8 cellular contexts compared by ENCODE assay signal in the genomic region with DNA sequence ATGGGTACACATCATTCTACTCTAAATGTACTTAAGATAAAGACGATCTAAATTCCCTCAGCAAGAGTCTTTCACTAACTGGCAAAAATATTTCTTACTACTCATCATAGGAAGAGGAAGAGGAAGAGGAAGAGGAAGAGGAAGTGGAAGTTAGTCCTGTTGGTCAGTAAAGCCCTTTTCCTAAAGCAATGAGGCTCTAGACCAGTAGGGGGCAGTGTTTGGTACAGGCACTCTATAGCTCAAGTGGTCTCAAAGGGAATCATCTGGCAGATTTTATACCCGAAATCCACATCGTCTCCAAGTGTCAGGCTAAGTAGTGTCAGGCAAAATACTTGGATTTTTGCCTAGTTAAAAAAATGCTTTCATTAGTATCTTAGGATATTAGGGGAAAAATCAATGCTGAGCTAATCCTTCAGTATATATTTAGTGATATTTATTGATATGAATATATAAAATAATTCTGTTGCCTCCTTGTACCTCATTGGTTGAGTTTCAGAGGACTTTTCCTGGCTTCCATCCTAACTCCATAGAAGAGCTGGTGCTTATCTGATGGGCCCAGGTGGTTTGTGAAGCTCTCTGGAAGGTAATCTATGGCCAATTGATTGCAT. TPM values are rescaled to one million over a fixed set of nuclear protein-coding genes. Genes with fewer than 3 reads are reported as not detected.
A peak's percentile ranks its signal among the peaks of the same experiment; 100 is the strongest.
DNase-seq lines count a peak whose midpoint lies in the region; ATAC-seq and TF ChIP-seq lines count a peak whose summit lies in the region.

No MANE protein-coding gene starts in this region.

- no peak overlapping the region for H3K27ac Mint-ChIP-seq in CD8-positive, alpha-beta memory T cell

- POLR2A ChIA-PET in BJ (lab: Charles Lee) (no interaction called here), RWPE1 (lab: Yijun Ruan, JAX; ENCODE audit: low non-redundant PET) (no interaction called here)
- POLR2A ChIA-PET in CD8-positive, alpha-beta memory T cell (lab: Charles Lee) = no interaction called here

- H3K36me3 Mint-ChIP-seq in CD8-positive, alpha-beta memory T cell = no peaks in the 10 kb centered on the region

- no peak for TF ChIP-seq POLR2A in spleen (IDR thresholded peaks at IDR 0.05)

- H3K4me1 Mint-ChIP-seq in CD8-positive, alpha-beta memory T cell = no peaks in the 10 kb centered on the region

- ATAC-seq in HG03097 (IDR thresholded peaks at IDR 0.05; ENCODE audit: low FRiP score, unreplicated experiment) (no peak), HG02623 (IDR thresholded peaks at IDR 0.05; ENCODE audit: unreplicated experiment) (no peak)

- no peak overlapping the region for H3K27ac ChIP-seq in RWPE1
- no peak overlapping the region for H3K27ac ChIP-seq in spleen
- no peak overlapping the region for H3K27ac ChIP-seq in CD8-positive, alpha-beta memory T cell (ENCODE audit: low read depth, low read length)

- peaks cover 0 to 10% (median 2%) of the 10 kb centered on the region in 5 donors for H3K9me3 Mint-ChIP-seq in CD8-positive, alpha-beta memory T cell

- intact Hi-C loops in spleen (cut with DNase I; ENCODE audit: low total_unique reads) = no loop called here

- no peak overlapping the region for H3K4me3 Mint-ChIP-seq in CD8-positive, alpha-beta memory T cell

- H3K4me1 ChIP-seq in spleen = no peaks in the 10 kb centered on the region
- no peaks in the 10 kb centered on the region for H3K4me1 ChIP-seq in CD8-positive, alpha-beta memory T cell (ENCODE audit: insufficient read depth, low read length)

- TF ChIP-seq CTCF in BJ (IDR thresholded peaks at IDR 0.05; ENCODE audit: insufficient read depth, low read depth, low read length) (peak; percentile 58), RWPE1 (conservative IDR thresholded peaks at IDR 0.05; ENCODE audit: low read depth) (peak; percentile 22; the same call in 1 of the 2 replicates), spleen (IDR thresholded peaks at IDR 0.05 in 8 of 11, conservative IDR thresholded peaks at IDR 0.05 in 3 of 11) (peak in 7 of 11 experiments; percentile 23 to 49 (median 39))

- no peaks in the 10 kb centered on the region for H3K9me3 ChIP-seq in spleen
- H3K9me3 ChIP-seq in CD8-positive, alpha-beta memory T cell (ENCODE audit: low read length) = no peaks in the 10 kb centered on the region

- WGBS in spleen, 5 donors = 31 to 60% (median 54%) methylated on average over 3 of the region's 3 CpGs

- peaks cover 0 to 10% of the 10 kb centered on the region in 2 donors for H3K27me3 Mint-ChIP-seq in CD8-positive, alpha-beta memory T cell

- H3K4me3 ChIP-seq in BJ (ENCODE audit: low read depth, low read length) = no peak overlapping the region
- no peak overlapping the region for H3K4me3 ChIP-seq in spleen
- H3K4me3 ChIP-seq in CD8-positive, alpha-beta memory T cell (ENCODE audit: low read length) = no peak overlapping the region

- no peak for DNase-seq in BJ (ENCODE audit: low read depth)
- peak; percentile 48 for DNase-seq in H4 (ENCODE audit: low spot score)
- DNase-seq in RWPE1 (ENCODE audit: low spot score) = no peak
- peak; percentile 5 for DNase-seq in germinal center (ENCODE audit: low spot score)
- no peak for DNase-seq in spleen
- DNase-seq in CD8-positive, alpha-beta memory T cell = no peak

- H3K36me3 ChIP-seq in BJ (ENCODE audit: control insufficient read depth, insufficient read depth, low read length) (peaks cover 4% of the 10 kb centered on the region), spleen (no peaks in the 10 kb centered on the region)
- H3K36me3 ChIP-seq in CD8-positive, alpha-beta memory T cell (ENCODE audit: insufficient read depth, low read length) = no peaks in the 10 kb centered on the region

- H3K27me3 ChIP-seq in BJ (ENCODE audit: control insufficient read depth, insufficient read depth, low read length) (no peaks in the 10 kb centered on the region), spleen (replicated peaks in 1 of 7) (peaks cover 0 to 7% (median 0%) of the 10 kb centered on the region in 7 donors)
- no peaks in the 10 kb centered on the region for H3K27me3 ChIP-seq in CD8-positive, alpha-beta memory T cell (ENCODE audit: insufficient read depth, low read length, poor library complexity, severe bottlenecking)

- CTCF ChIA-PET in BJ (lab: Yijun Ruan, JAX) = interaction anchor here (0.7 to 1.4 kb wide), 12 partner anchors 8 to 398 kb away, joined by 3 to 4 read pairs (median 3); no protein-coding TSS in a partner anchor
- CTCF ChIA-PET in RWPE1 (lab: Yijun Ruan, JAX) = interaction anchor here (0.6 kb wide), 2 partner anchors 344 to 560 kb away, joined by 3 read pairs; no protein-coding TSS in a partner anchor
- CTCF ChIA-PET in CD8-positive, alpha-beta memory T cell (lab: Charles Lee) = no interaction called here

RNA-seq across cellular contexts. Expression of a gene that starts 7.7 kb away (rescaled TPM):
- polyA plus RNA-seq in BJ (2011; rRNA removed) (0.16 and 0.37 TPM in 2 replicates), spleen (not detected)
- 10.3 and 14.2 TPM in 2 replicates for polyA minus RNA-seq in BJ (2011; rRNA and poly(A)+ RNA removed)
- total RNA-seq in H4 (2014; rRNA removed; shearing (Covaris generic)) = 0.10 and 0.16 TPM in 2 replicates
- under 1 TPM in 2 of 7 donors, not detected in 5; 0.61 to 0.64 TPM for total RNA-seq in spleen
- total RNA-seq in CD8-positive, alpha-beta memory T cell = not detected
- polyA plus RNA-seq in CD8-positive, alpha-beta memory T cell = not detected

Comparison
In these comparisons a context has a peak if more than half of its experiments do, and no peak if none do; other contexts are left out.
1. DNase-seq: peak in H4 (single experiment) and germinal center (single experiment); none in BJ (single experiment), RWPE1 (single experiment), spleen (single experiment) and CD8-positive, alpha-beta memory T cell (0 of 5).
2. Peak in every context shown above with its lines, with median percentiles within 50 percentile points of each other: CTCF ChIP-seq.